ENCODE assay signal across 8 cellular contexts in genomic region chr12:194276-194675, GRCh38. TPM values are rescaled to one million over a fixed set of nuclear protein-coding genes. Genes with fewer than 3 reads are reported as not detected.
"Had no signal": no experiment of that assay in that cellular context is flagged by ENCODE, and none has a peak within 500 bp of the region (broad histone marks: within the 10 kb centered on the region; RNA-seq: fewer than 3 reads in every experiment).

No MANE protein-coding gene starts in this region.

- H3K27ac Mint-ChIP-seq: IgD-negative memory B cell had no signal

- H3K36me3 Mint-ChIP-seq: IgD-negative memory B cell had no signal

- DNase-seq: IMR-90, KBM-7 had no signal

- H3K4me3 ChIP-seq: K562 had no signal

- H3K4me3 Mint-ChIP-seq: IgD-negative memory B cell had no signal

- ATAC-seq: HepG2, K562 had no signal

- H3K27ac ChIP-seq: HL-60 had no signal

RNA-seq across cellular contexts. Expression of gene SLC6A12, which starts 19.7 kb away (rescaled TPM):
- total RNA-seq: HT-29, HT1080, IMR-90, K562 had no signal
- polyA plus RNA-seq: IgD-negative memory B cell, IMR-90, K562 had no signal
